ENCODE assay signal across 8 cellular contexts in genomic region chr9:129752915-129753724, GRCh38. TPM values are rescaled to one million over a fixed set of nuclear protein-coding genes. Genes with fewer than 3 reads are reported as not detected.
DNase-seq lines count a peak whose midpoint lies in the region; ATAC-seq and TF ChIP-seq lines count a peak whose summit lies in the region.

PTGES (minus strand) TSS chr9:129753042; CDS start chr9:129753012, 30 bp downstream.

- no peak for TF ChIP-seq CTCF in vagina (IDR thresholded peaks at IDR 0.05)

- no peaks in the 10 kb centered on the region for H3K27me3 ChIP-seq in vagina

- H3K36me3 ChIP-seq in vagina = no peaks in the 10 kb centered on the region

- peak within 1 kb of the TSS; percentile 54 to 69 for H3K4me3 ChIP-seq in vagina

- H3K4me1 Mint-ChIP-seq in activated naive CD8-positive, alpha-beta T cell treated with anti-CD3 and anti-CD28 coated beads, Interleukin-2, amount 10 ng/mL, durations not matched to agents 7 days and 5 days = peaks cover 13% of the 10 kb centered on the region

- no peak for DNase-seq in activated CD4-positive, CD25-positive, alpha-beta regulatory T cell treated with anti-CD3 and anti-CD28 coated beads, Interleukin-2, amount 50 U/mL, for 72 hours
- DNase-seq in RPMI8226 = peak; percentile 59
- peak; percentile 71 for DNase-seq in activated naive CD8-positive, alpha-beta T cell treated with anti-CD3 and anti-CD28 coated beads, Interleukin-2, amount 10 ng/mL, durations not matched to agents 7 days and 5 days
- DNase-seq in cardiac septum (ENCODE audit: low spot score) = peak; percentile 82
- DNase-seq in renal cortical epithelial cell (ENCODE audit: low read depth) = peak; percentile 61
- DNase-seq in vagina (ENCODE audit: extremely low spot score in 2 of 2) = no peak

- H3K4me3 Mint-ChIP-seq in activated naive CD8-positive, alpha-beta T cell treated with anti-CD3 and anti-CD28 coated beads, Interleukin-2, amount 10 ng/mL, durations not matched to agents 7 days and 5 days = peak within 1 kb of the TSS; percentile 15

- no peak within 1 kb of the TSS for H3K27ac Mint-ChIP-seq in activated naive CD8-positive, alpha-beta T cell treated with anti-CD3 and anti-CD28 coated beads, Interleukin-2, amount 10 ng/mL, durations not matched to agents 7 days and 5 days

- intact Hi-C loops in cardiac septum (cut with DNase I) (no loop called here), vagina (cut with DNase I) (no loop called here)

- peaks cover 18% of the 10 kb centered on the region for H3K27me3 Mint-ChIP-seq in activated naive CD8-positive, alpha-beta T cell treated with anti-CD3 and anti-CD28 coated beads, Interleukin-2, amount 10 ng/mL, durations not matched to agents 7 days and 5 days

- no peaks in the 10 kb centered on the region for H3K9me3 Mint-ChIP-seq in activated naive CD8-positive, alpha-beta T cell treated with anti-CD3 and anti-CD28 coated beads, Interleukin-2, amount 10 ng/mL, durations not matched to agents 7 days and 5 days

- TF ChIP-seq POLR2A in vagina (IDR thresholded peaks at IDR 0.05) = peak in 1 of 2 donors; percentile 83

- peak within 1 kb of the TSS; percentile 62 for H3K27ac ChIP-seq in vagina

- H3K9me3 ChIP-seq in vagina = no peaks in the 10 kb centered on the region

- no peaks in the 10 kb centered on the region for H3K36me3 Mint-ChIP-seq in activated naive CD8-positive, alpha-beta T cell treated with anti-CD3 and anti-CD28 coated beads, Interleukin-2, amount 10 ng/mL, durations not matched to agents 7 days and 5 days

- POLR2A ChIA-PET in activated naive CD8-positive, alpha-beta T cell treated with anti-CD3 and anti-CD28 coated beads, Interleukin-2, amount 10 ng/mL, durations not matched to agents 7 days and 5 days (lab: Charles Lee) = interaction anchor here (0.6 kb wide), 1 partner anchor 307 kb away, joined by 3 read pairs; no protein-coding TSS in a partner anchor

- peak; percentile 49 to 60 for ATAC-seq in activated CD4-positive, CD25-positive, alpha-beta regulatory T cell treated with anti-CD3 and anti-CD28 coated beads, Interleukin-2, amount 50 U/mL, for 24 hours
- ATAC-seq in activated naive CD8-positive, alpha-beta T cell treated with anti-CD3 and anti-CD28 coated beads, Interleukin-2, amount 10 ng/mL, durations not matched to agents 7 days and 5 days (ENCODE audit: low read depth) = peak; percentile 75
- no peak for ATAC-seq in GM19324 (IDR thresholded peaks at IDR 0.05; ENCODE audit: low FRiP score, unreplicated experiment)

- H3K4me1 ChIP-seq in vagina = peaks cover 34% of the 10 kb centered on the region

RNA-seq across cellular contexts. Expression of gene PTGES, which starts in this region (rescaled TPM):
- not detected for total RNA-seq in activated naive CD8-positive, alpha-beta T cell treated with anti-CD3 and anti-CD28 coated beads, Interleukin-2, amount 10 ng/mL, durations not matched to agents 7 days and 5 days
- total RNA-seq in cardiac septum (1.1 TPM), renal cortical epithelial cell (3.2 and 42.7 TPM in 2 replicates), vagina (18.9 TPM)

Comparison
In these comparisons a context has a peak if more than half of its experiments do, and no peak if none do; other contexts are left out.
1. Peak in DNase-seq and ATAC-seq in activated naive CD8-positive, alpha-beta T cell treated with anti-CD3 and anti-CD28 coated beads, Interleukin-2, amount 10 ng/mL, durations not matched to agents 7 days and 5 days; RNA of the gene not detected or under 1 TPM.
2. DNase-seq: peak in RPMI8226 (single experiment), cardiac septum (single experiment) and renal cortical epithelial cell (single experiment); none in activated CD4-positive, CD25-positive, alpha-beta regulatory T cell treated with anti-CD3 and anti-CD28 coated beads, Interleukin-2, amount 50 U/mL, for 72 hours (single experiment) and vagina (0 of 2).